Comparison of ENCODE assay signal across 11 cellular contexts in the genomic region with DNA sequence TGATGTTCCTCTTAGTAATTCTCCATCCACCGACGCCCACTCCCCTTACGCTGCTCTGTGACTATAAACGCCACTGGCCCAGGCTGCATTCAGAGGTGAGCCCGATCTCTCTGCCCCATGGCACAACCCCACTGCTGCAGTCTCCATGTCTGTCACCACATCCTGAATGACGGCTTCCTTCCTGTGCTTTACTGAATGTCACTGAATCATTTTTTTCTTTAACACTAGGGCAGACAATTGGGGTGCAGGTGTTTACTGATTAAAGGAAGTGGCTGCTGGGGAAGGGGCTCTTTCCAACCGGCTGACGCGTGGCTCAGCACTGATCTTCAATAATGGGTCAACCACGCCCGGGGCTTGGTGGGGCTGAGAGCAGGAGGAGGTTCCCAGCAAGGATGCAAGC.
DNase-seq lines count a peak whose midpoint lies in the region; ATAC-seq, FAIRE-seq and TF ChIP-seq lines count a peak whose summit lies in the region.
"Had no signal": no experiment of that assay in that cellular context is flagged by ENCODE, and none has a peak within 500 bp of the region (broad histone marks: within the 10 kb centered on the region; RNA-seq: fewer than 3 reads in every experiment).

No MANE protein-coding gene starts in this region.

- H3K4me1 ChIP-seq in prostate gland (replicated peaks) = no peaks in the 10 kb centered on the region

- H3K27ac Mint-ChIP-seq in T-helper 2 cell treated with Interferon-gamma antibody and Interleukin-4, amounts not matched to agents 5 μg/mL and 100 μg/mL, for 36 hours = peak overlapping the region; percentile 98

- FAIRE-seq in frontal cortex (lab: Jason Lieb, UNC) = no peak
- FAIRE-seq: G401.6 had no signal

- no peaks in the 10 kb centered on the region for H3K9me3 ChIP-seq in prostate gland

- peak; percentile 68 for ATAC-seq in GM18861 (IDR thresholded peaks at IDR 0.05; ENCODE audit: unreplicated experiment)

- H3K36me3 ChIP-seq in prostate gland = no peaks in the 10 kb centered on the region

- intact Hi-C loops in prostate gland (cut with DNase I) = no loop called here

- peaks cover 22% of the 10 kb centered on the region for H3K9me3 Mint-ChIP-seq in T-helper 2 cell treated with Interferon-gamma antibody and Interleukin-4, amounts not matched to agents 5 μg/mL and 100 μg/mL, for 36 hours

- peaks cover 43% of the 10 kb centered on the region for H3K4me1 Mint-ChIP-seq in T-helper 2 cell treated with Interferon-gamma antibody and Interleukin-4, amounts not matched to agents 5 μg/mL and 100 μg/mL, for 36 hours (ENCODE audit: low read depth)

- no peak for TF ChIP-seq CTCF in prostate gland (IDR thresholded peaks at IDR 0.05)

- H3K4me3 ChIP-seq in prostate gland = no peak overlapping the region

- H3K27ac ChIP-seq in prostate gland = no peak overlapping the region

- peak; percentile 59 for DNase-seq in T-helper 2 cell treated with Interferon-gamma antibody and Interleukin-4, amounts not matched to agents 5 μg/mL and 100 μg/mL, for 36 hours (ENCODE audit: low spot score)
- DNase-seq in activated gamma-delta T cell treated with anti-CD3 and anti-CD28 coated beads, Interleukin-2, amount 50 U/mL, for 16 hours (ENCODE audit: low read depth) = peak; percentile 37
- DNase-seq in stimulated activated CD4-positive, alpha-beta T cell treated with anti-CD3 and anti-CD28 coated beads, TNF-alpha, amount 100 ng/mL, for 48 hours (ENCODE audit: low read depth in 3 of 3) = peak in 2 of 3 donors; percentile 33 to 44
- DNase-seq in NCI-H446 (lab: John Stamatoyannopoulos, UW) (no peak), DMS79 treated with DMSO at 0.1 percent for 48 hours (lab: John Stamatoyannopoulos, UW) (no peak), prostate gland (ENCODE audit: low spot score) (no peak), frontal cortex (ENCODE audit: low spot score in 2 of 2) (no peak)
- DNase-seq: kidney glomerular epithelial cell; NK-92 treated with Interleukin-12 subunit alpha and Interleukin-12 subunit beta, amount 100 ng/mL, for 24 hours had no signal

- peaks cover 10% of the 10 kb centered on the region for H3K36me3 Mint-ChIP-seq in T-helper 2 cell treated with Interferon-gamma antibody and Interleukin-4, amounts not matched to agents 5 μg/mL and 100 μg/mL, for 36 hours (ENCODE audit: low read depth)

- no peaks in the 10 kb centered on the region for H3K27me3 Mint-ChIP-seq in T-helper 2 cell treated with Interferon-gamma antibody and Interleukin-4, amounts not matched to agents 5 μg/mL and 100 μg/mL, for 36 hours (ENCODE audit: low read depth)

- no peak for TF ChIP-seq POLR2A in prostate gland (IDR thresholded peaks at IDR 0.05)

- H3K4me3 Mint-ChIP-seq in T-helper 2 cell treated with Interferon-gamma antibody and Interleukin-4, amounts not matched to agents 5 μg/mL and 100 μg/mL, for 36 hours = peak overlapping the region; percentile 76

- WGBS in prostate gland = 76% methylated on average over 11 of the region's 11 CpGs

- peaks cover 2% of the 10 kb centered on the region for H3K27me3 ChIP-seq in prostate gland (replicated peaks; ENCODE audit: insufficient read depth)

Comparison
In these comparisons a context has a peak if more than half of its experiments do, and no peak if none do; other contexts are left out.
1. DNase-seq: peak in T-helper 2 cell treated with Interferon-gamma antibody and Interleukin-4, amounts not matched to agents 5 μg/mL and 100 μg/mL, for 36 hours (single experiment), activated gamma-delta T cell treated with anti-CD3 and anti-CD28 coated beads, Interleukin-2, amount 50 U/mL, for 16 hours (single experiment) and stimulated activated CD4-positive, alpha-beta T cell treated with anti-CD3 and anti-CD28 coated beads, TNF-alpha, amount 100 ng/mL, for 48 hours (2 of 3); none in NCI-H446 (0 of 2), DMS79 treated with DMSO at 0.1 percent for 48 hours (single experiment), prostate gland (single experiment) and frontal cortex (0 of 2).